12 cellular contexts compared by ENCODE assay signal in the genomic region with DNA sequence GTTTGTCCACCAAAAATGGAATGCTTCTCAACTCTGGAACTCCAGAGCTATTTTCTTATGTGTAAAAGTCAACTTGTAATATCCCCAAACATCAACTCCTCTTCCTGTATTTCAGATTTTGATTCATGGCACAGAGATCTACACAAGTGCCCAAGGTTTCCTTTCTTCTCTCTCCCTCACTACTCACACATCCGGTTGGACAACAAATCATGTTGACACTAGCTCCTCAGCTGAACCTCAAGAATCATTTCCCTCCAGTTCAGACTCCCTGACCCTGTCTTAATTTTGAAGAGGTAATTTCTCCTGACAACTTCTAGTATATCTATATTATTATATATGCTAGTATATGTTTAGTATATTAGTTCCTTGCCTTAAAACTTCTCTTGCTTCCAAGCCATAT.
DNase-seq lines count a peak whose midpoint lies in the region; ATAC-seq and TF ChIP-seq lines count a peak whose summit lies in the region.
"Had no signal": no experiment of that assay in that cellular context is flagged by ENCODE, and none has a peak within 500 bp of the region (broad histone marks: within the 10 kb centered on the region; RNA-seq: fewer than 3 reads in every experiment).

No MANE protein-coding gene starts in this region.

- H3K27ac Mint-ChIP-seq in nephron progenitor cell = no peak overlapping the region
- H3K27ac Mint-ChIP-seq: B cell; CD8-positive, alpha-beta T cell; H9 had no signal

- peaks cover 10% of the 10 kb centered on the region; the same call in 1 of the 2 replicates for H3K4me1 ChIP-seq in PC-3 (ENCODE audit: insufficient read depth, low read length)
- H3K4me1 ChIP-seq: BLaER1 treated with 17β-estradiol and CSF1 and Interleukin-3, amounts not matched to agents 10 nM and 100 nM had no signal

- H3K9me2 ChIP-seq in PC-3 (replicated peaks; ENCODE audit: low read length) = no peaks in the 10 kb centered on the region

- no peak overlapping the region for H3K9ac ChIP-seq in PC-3 (ENCODE audit: low read length)
- H3K9ac ChIP-seq: BLaER1 treated with 17β-estradiol and CSF1 and Interleukin-3, amounts not matched to agents 10 nM and 100 nM had no signal

- H3K36me3 ChIP-seq in PC-3 (ENCODE audit: low read depth, low read length) = no peaks in the 10 kb centered on the region

- peaks cover under 1% of the 10 kb centered on the region for H3K27me3 Mint-ChIP-seq in nephron progenitor cell (ENCODE audit: low read depth, poor library complexity)

- no peak overlapping the region for H2AFZ ChIP-seq in PC-3 (ENCODE audit: low read length)

- peaks cover under 1% of the 10 kb centered on the region; the same call in 1 of the 2 replicates for H3K27me3 ChIP-seq in PC-3 (ENCODE audit: low read length)
- H3K27me3 ChIP-seq: BLaER1 treated with 17β-estradiol and CSF1 and Interleukin-3, amounts not matched to agents 10 nM and 100 nM had no signal

- TF ChIP-seq CTCF in PC-3 (conservative IDR thresholded peaks at IDR 0.05; ENCODE audit: low read depth, low read length) (no peak), nephron progenitor cell (IDR thresholded peaks at IDR 0.05) (no peak)

- no peak overlapping the region for H3K27ac ChIP-seq in PC-3 (ENCODE audit: low read length)
- H3K27ac ChIP-seq: BLaER1 treated with 17β-estradiol and CSF1 and Interleukin-3, amounts not matched to agents 10 nM and 100 nM had no signal

- H3K4me1 Mint-ChIP-seq in nephron progenitor cell = peaks cover 14% of the 10 kb centered on the region
- H3K4me1 Mint-ChIP-seq: B cell had no signal

- H3K4me3 ChIP-seq in PC-3 (ENCODE audit: low read length) = no peak overlapping the region
- H3K4me3 ChIP-seq: BLaER1 treated with 17β-estradiol and CSF1 and Interleukin-3, amounts not matched to agents 10 nM and 100 nM had no signal

- CTCF ChIA-PET in PC-3 (lab: Charles Lee) = no interaction called here

- no peaks in the 10 kb centered on the region for H4K20me1 ChIP-seq in PC-3 (ENCODE audit: low read length)
- H4K20me1 ChIP-seq: BLaER1 treated with 17β-estradiol and CSF1 and Interleukin-3, amounts not matched to agents 10 nM and 100 nM had no signal

- DNase-seq in NOMO-1 treated with DMSO at 0.1 percent for 48 hours (lab: John Stamatoyannopoulos, UW; ENCODE audit: unreplicated experiment) (peak; percentile 24), NOMO-1 treated with dmso at 0.1 percent for 144 hours (lab: John Stamatoyannopoulos, UW; ENCODE audit: unreplicated experiment) (no peak), PC-3 (peak; percentile 4), NCI-H187 (lab: John Stamatoyannopoulos, UW) (no peak), nephron progenitor cell (no peak)
- DNase-seq: Calu3; CD8-positive, alpha-beta T cell; H9 had no signal

- H3K36me3 Mint-ChIP-seq in nephron progenitor cell (ENCODE audit: low read depth) = peaks cover 32% of the 10 kb centered on the region

- H3K9me3 ChIP-seq in PC-3 (ENCODE audit: low read length) = 0 out of 2 replicates have a peak, but pooled peaks cover 6% of the 10 kb centered on the region

- no peak overlapping the region for H3K4me2 ChIP-seq in PC-3 (ENCODE audit: low read length)
- H3K4me2 ChIP-seq: BLaER1 treated with 17β-estradiol and CSF1 and Interleukin-3, amounts not matched to agents 10 nM and 100 nM had no signal

- no TSS peak for BruUV-seq in PC-3 (replicated peaks; lab: Mats Ljungman, UMichigan)

- peaks cover 62% of the 10 kb centered on the region for H3K9me3 Mint-ChIP-seq in nephron progenitor cell

- no peaks in the 10 kb centered on the region for H3F3A ChIP-seq in PC-3 (ENCODE audit: low read length, unreplicated experiment)

- ATAC-seq in PC-3 (no peak), esophagus mucosa (peak; percentile 49)
- ATAC-seq: CD8-positive, alpha-beta T cell; HepG2 had no signal

- intact Hi-C loops in PC-3 (cut with micrococcal nuclease) = no loop called here

- H3K4me3 Mint-ChIP-seq in nephron progenitor cell = no peak overlapping the region
- H3K4me3 Mint-ChIP-seq: B cell; CD8-positive, alpha-beta T cell; H9 had no signal

- POLR2A ChIA-PET in PC-3 (lab: Charles Lee; ENCODE audit: unreplicated experiment) = no interaction called here

- no peaks in the 10 kb centered on the region for H3K79me2 ChIP-seq in PC-3 (ENCODE audit: low read length)

Comparison
In these comparisons a context has a peak if more than half of its experiments do, and no peak if none do; other contexts are left out.
1. DNase-seq: peak in NOMO-1 treated with DMSO at 0.1 percent for 48 hours (single experiment) and PC-3 (single experiment); none in NOMO-1 treated with dmso at 0.1 percent for 144 hours (single experiment), NCI-H187 (0 of 2) and nephron progenitor cell (single experiment).